In genomic region chr2:28231110-28231621, GRCh38 we compare ENCODE assay signal across 15 cellular contexts.
A peak's percentile ranks its signal among the peaks of the same experiment; 100 is the strongest.
DNase-seq lines count a peak whose midpoint lies in the region; ATAC-seq and TF ChIP-seq lines count a peak whose summit lies in the region.
"Had no signal": no experiment of that assay in that cellular context is flagged by ENCODE, and none has a peak within 500 bp of the region (broad histone marks: within the 10 kb centered on the region; RNA-seq: fewer than 3 reads in every experiment).

No MANE protein-coding gene starts in this region.

- DNase-seq in EL, result peak; percentile 69
- DNase-seq in NCI-H226, result peak; percentile 82
- DNase-seq in fibroblast of lung (ENCODE audit: low read depth in 2 of 2), result peak; percentile 21 to 78
- DNase-seq in renal cortical epithelial cell (ENCODE audit: low read depth), result peak; percentile 76
- DNase-seq in NCI-H82 (lab: John Stamatoyannopoulos, UW), result no peak
- DNase-seq in mucosa of descending colon, result no peak
- DNase-seq: activated CD8-positive, alpha-beta T cell treated with anti-CD3 and anti-CD28 coated beads for 36 hours; activated naive CD4-positive, alpha-beta T cell treated with anti-CD3 and anti-CD28 coated beads for 36 hours; erythroblast; NCI-H1694; NCI-H526 treated with DMSO at 0.1 percent for 48 hours; stimulated activated CD4-positive, alpha-beta T cell treated with anti-CD3 and anti-CD28 coated beads, Interleukin-4, amount 100 ng/mL, for 4 hours; stimulated activated naive CD4-positive, alpha-beta T cell had no signal

- no peaks in the 10 kb centered on the region for H3K27me3 ChIP-seq in fibroblast of lung (ENCODE audit: control insufficient read depth, insufficient read depth, low read length)

- H3K4me3 ChIP-seq in fibroblast of lung (replicated peaks in 1 of 4; ENCODE audit: control extremely low read depth in 1 of 4, insufficient read depth in 1 of 4, low read depth in 3 of 4, low read length in 4 of 4) (no peak overlapping the region), mucosa of descending colon (no peak overlapping the region)

- no peak overlapping the region for H2AFZ ChIP-seq in fibroblast of lung (ENCODE audit: low read length)

- H4K20me1 ChIP-seq in fibroblast of lung (ENCODE audit: control insufficient read depth, extremely low read depth, insufficient read depth, low read length), result no peaks in the 10 kb centered on the region

- H3K36me3 ChIP-seq in fibroblast of lung (ENCODE audit: control insufficient read depth, insufficient read depth, low read length) (no peaks in the 10 kb centered on the region), mucosa of descending colon (ENCODE audit: low read depth) (no peaks in the 10 kb centered on the region)

- H3K9me3 ChIP-seq in fibroblast of lung (ENCODE audit: control insufficient read depth, insufficient read depth, low read depth, low read length) (no peaks in the 10 kb centered on the region), mucosa of descending colon (no peaks in the 10 kb centered on the region)

- ATAC-seq in GM19452 (IDR thresholded peaks at IDR 0.05; ENCODE audit: unreplicated experiment), result no peak
- no peak for ATAC-seq in mucosa of descending colon
- ATAC-seq in GM18909 (IDR thresholded peaks at IDR 0.05; ENCODE audit: poor library complexity, unreplicated experiment), result no peak
- ATAC-seq: activated CD8-positive, alpha-beta T cell treated with anti-CD3 and anti-CD28 coated beads for 36 hours had no signal

- intact Hi-C loops in mucosa of descending colon (cut with DNase I, micrococcal nuclease), result no loop called here

- H3K79me2 ChIP-seq in fibroblast of lung (ENCODE audit: control insufficient read depth, insufficient read depth, low read length), result no peaks in the 10 kb centered on the region

- no peak overlapping the region for H3K4me2 ChIP-seq in fibroblast of lung (ENCODE audit: extremely low read depth, insufficient read depth, low read length)

- no peaks in the 10 kb centered on the region for H3K4me1 ChIP-seq in fibroblast of lung (ENCODE audit: control insufficient read depth, extremely low read depth, insufficient read depth, low read length)
- peaks cover 40% of the 10 kb centered on the region for H3K4me1 ChIP-seq in mucosa of descending colon (ENCODE audit: low read depth)

- H3K9ac ChIP-seq in fibroblast of lung (ENCODE audit: insufficient read depth, low read length), result no peak overlapping the region

- TF ChIP-seq CTCF in fibroblast of lung (conservative IDR thresholded peaks at IDR 0.05 in 1 of 2, IDR thresholded peaks at IDR 0.05 in 1 of 2; ENCODE audit: low read depth in 1 of 2, low read length in 2 of 2), result no peak
- TF ChIP-seq CTCF in mucosa of descending colon (IDR thresholded peaks at IDR 0.05), result no peak

- no peak overlapping the region for H3K27ac ChIP-seq in fibroblast of lung (ENCODE audit: insufficient read depth, low read length)

Comparison
In these comparisons a context has a peak if more than half of its experiments do, and no peak if none do; other contexts are left out.
1. DNase-seq: peak in EL (single experiment), NCI-H226 (single experiment), fibroblast of lung (2 of 2) and renal cortical epithelial cell (single experiment); none in NCI-H82 (single experiment) and mucosa of descending colon (0 of 3).